ENCODE assay signal across 17 cellular contexts in the genomic region with DNA sequence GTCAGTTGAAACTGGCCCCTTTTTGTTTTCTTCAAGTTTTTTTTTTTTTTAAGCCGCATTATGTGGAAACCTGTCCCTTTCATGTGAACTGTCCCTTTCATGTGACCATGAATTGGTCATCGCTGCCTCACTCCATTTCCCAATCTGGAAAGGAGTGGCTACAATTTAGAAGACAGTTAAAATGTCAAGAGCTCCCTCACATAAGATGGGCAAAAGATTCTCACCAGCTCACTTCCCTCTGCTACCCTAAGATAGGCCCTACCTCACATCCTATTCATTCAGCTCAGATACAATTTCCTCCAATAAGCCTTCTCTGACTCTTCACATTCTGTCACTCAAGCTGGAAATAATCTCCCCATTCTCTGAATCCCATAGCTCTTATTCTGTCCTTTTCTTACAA.
DNase-seq lines count a peak whose midpoint lies in the region; TF ChIP-seq lines count a peak whose summit lies in the region.
"Had no signal": no experiment of that assay in that cellular context is flagged by ENCODE, and none has a peak within 500 bp of the region (broad histone marks: within the 10 kb centered on the region; RNA-seq: fewer than 3 reads in every experiment).

No MANE protein-coding gene starts in this region.

- H3K27me3 ChIP-seq in Loucy (ENCODE audit: insufficient read depth, low read length, poor library complexity, severe bottlenecking) (no peaks in the 10 kb centered on the region), osteoblast (ENCODE audit: insufficient read depth, low read length) (no peaks in the 10 kb centered on the region)
- H3K27me3 ChIP-seq: BE2C had no signal

- H3K36me3 ChIP-seq in Loucy (ENCODE audit: insufficient read depth, low read length) (no peaks in the 10 kb centered on the region), osteoblast (ENCODE audit: insufficient read depth, low read length) (no peaks in the 10 kb centered on the region)
- H3K36me3 ChIP-seq: BE2C had no signal

- no peak overlapping the region for H3K27ac ChIP-seq in osteoblast (ENCODE audit: low read depth, low read length)
- H3K27ac ChIP-seq: GM23248, HL-60 had no signal

- H3K9me3 ChIP-seq in Loucy (ENCODE audit: insufficient read depth, low read depth, low read length), result 0 out of 2 replicates have a peak, but pooled peaks cover 4% of the 10 kb centered on the region
- H3K9me3 ChIP-seq in osteoblast (ENCODE audit: low read depth, low read length), result no peaks in the 10 kb centered on the region
- H3K9me3 ChIP-seq: BE2C had no signal

- no peak overlapping the region for H3K9ac ChIP-seq in Loucy (ENCODE audit: low read depth, low read length, poor library complexity, severe bottlenecking)
- H3K9ac ChIP-seq: GM23248 had no signal

- DNase-seq in CD1c-positive myeloid dendritic cell (ENCODE audit: extremely low spot score) (peak; percentile 66), osteoblast (ENCODE audit: insufficient read length, low spot score, missing footprints) (no peak), NK-92 (lab: John Stamatoyannopoulos, UW; ENCODE audit: unreplicated experiment) (no peak), activated gamma-delta T cell treated with Interleukin-2 at 50 U/mL for 16 hours (no peak), NCI-H2227 (lab: John Stamatoyannopoulos, UW; ENCODE audit: unreplicated experiment) (no peak)
- DNase-seq: ACHN; BE2C; C1 segment of cervical spinal cord; CD4-positive, alpha-beta memory T cell; DMS153; DMS79; GDM1; GM23248; HCEC 1CT; IMR-90 had no signal

- H3F3A ChIP-seq in Loucy (ENCODE audit: low read depth), result no peaks in the 10 kb centered on the region

- H3K79me2 ChIP-seq in Loucy (ENCODE audit: insufficient read depth, low read length), result no peaks in the 10 kb centered on the region
- H3K79me2 ChIP-seq in osteoblast (ENCODE audit: insufficient read depth, low read length), result no peaks in the 10 kb centered on the region

- H3K4me2 ChIP-seq in Loucy (ENCODE audit: low read depth, low read length, poor library complexity, severe bottlenecking) (no peak overlapping the region), osteoblast (ENCODE audit: insufficient read depth, low read length) (no peak overlapping the region)

- no peaks in the 10 kb centered on the region for H3K9me2 ChIP-seq in Loucy (replicated peaks; ENCODE audit: low read depth, low read length)

- H3K4me1 ChIP-seq in Loucy (ENCODE audit: insufficient read depth, low read length, poor library complexity, severe bottlenecking), result peaks cover 14% of the 10 kb centered on the region
- H3K4me1 ChIP-seq in osteoblast (ENCODE audit: insufficient read depth, low read length), result no peaks in the 10 kb centered on the region
- H3K4me1 ChIP-seq: BE2C had no signal

- H2AFZ ChIP-seq in Loucy (ENCODE audit: low read length), result 0 out of 2 replicates have a peak overlapping the region, but pooled peaks have one; percentile 24
- H2AFZ ChIP-seq in osteoblast (ENCODE audit: low read length), result peak overlapping the region; percentile 29
- H2AFZ ChIP-seq: GM23248 had no signal

- no peaks in the 10 kb centered on the region for H4K20me1 ChIP-seq in Loucy (ENCODE audit: insufficient read depth, low read length, poor library complexity, severe bottlenecking)
- H4K20me1 ChIP-seq in osteoblast (ENCODE audit: insufficient read depth, low read length), result no peaks in the 10 kb centered on the region

- H3K4me3 ChIP-seq in Loucy (ENCODE audit: low read length, poor library complexity, severe bottlenecking) (no peak overlapping the region), osteoblast (ENCODE audit: insufficient read depth, low read length) (no peak overlapping the region)
- H3K4me3 ChIP-seq: GM23248 had no signal

- TF ChIP-seq CTCF in Loucy (conservative IDR thresholded peaks at IDR 0.05; ENCODE audit: low read length), result no peak
- TF ChIP-seq CTCF in osteoblast (IDR thresholded peaks at IDR 0.05; ENCODE audit: extremely low read depth, low read depth, low read length), result no peak
